ENCODE assay signal across 1 cellular context in genomic region chr11:102186836-102187235, GRCh38.
TF ChIP-seq lines count a peak whose summit lies in the region.

No MANE protein-coding gene starts in this region.

TF ChIP-seq in HepG2, 621 proteins besides CTCF, POLR2A, EP300 and RAD21 (continued from another document and continues in another):
- TF ChIP-seq ZNF646 (CRISPR knock-in tag; IDR thresholded peaks at IDR 0.05) = peak; percentile 74
- no peak for TF ChIP-seq ZZZ3 (CRISPR knock-in tag; IDR thresholded peaks at IDR 0.05; ENCODE audit: borderline replicate concordance)
- TF ChIP-seq SOX5 (CRISPR knock-in tag; IDR thresholded peaks at IDR 0.05; ENCODE audit: borderline replicate concordance) = peak; percentile 95
- no peak for TF ChIP-seq ZNF713 (CRISPR knock-in tag; IDR thresholded peaks at IDR 0.05)
- TF ChIP-seq HMG20A (CRISPR knock-in tag; IDR thresholded peaks at IDR 0.05; ENCODE audit: borderline replicate concordance) = peak; percentile 83
- TF ChIP-seq FUBP1 (CRISPR knock-in tag; IDR thresholded peaks at IDR 0.05; ENCODE audit: borderline replicate concordance) = no peak
- TF ChIP-seq HDAC1 (CRISPR knock-in tag; IDR thresholded peaks at IDR 0.05) = peak; percentile 62
- no peak for TF ChIP-seq ZXDC (CRISPR knock-in tag; IDR thresholded peaks at IDR 0.05)
- TF ChIP-seq ZBTB38 (CRISPR knock-in tag; IDR thresholded peaks at IDR 0.05) = no peak
- TF ChIP-seq AHDC1 (CRISPR knock-in tag; IDR thresholded peaks at IDR 0.05; ENCODE audit: borderline replicate concordance) = peak; percentile 77; the same call in 1 of the 2 replicates
- no peak for TF ChIP-seq DBP (CRISPR knock-in tag; IDR thresholded peaks at IDR 0.05; ENCODE audit: not compliant biosample characterization)
- TF ChIP-seq PBX2 (CRISPR knock-in tag; IDR thresholded peaks at IDR 0.05) = no peak
- no peak for TF ChIP-seq ZEB1 (IDR thresholded peaks at IDR 0.05; ENCODE audit: insufficient replicate concordance, low read depth)
- no peak for TF ChIP-seq DNMT3B (CRISPR knock-in tag; conservative IDR thresholded peaks at IDR 0.05)
- no peak for TF ChIP-seq MIER2 (CRISPR knock-in tag; IDR thresholded peaks at IDR 0.05)
- no peak for TF ChIP-seq LBX2 (CRISPR knock-in tag; IDR thresholded peaks at IDR 0.05; ENCODE audit: borderline replicate concordance)
- TF ChIP-seq PRDM10 (CRISPR knock-in tag; IDR thresholded peaks at IDR 0.05; ENCODE audit: low read depth) = no peak
- TF ChIP-seq CHD2 (IDR thresholded peaks at IDR 0.05; ENCODE audit: low read depth, low read length) = no peak
- TF ChIP-seq ARID5B (CRISPR knock-in tag; IDR thresholded peaks at IDR 0.05) = peak; percentile 89
- no peak for TF ChIP-seq ZNF224 (CRISPR knock-in tag; IDR thresholded peaks at IDR 0.05)
- no peak for TF ChIP-seq ZNF629 (CRISPR knock-in tag; conservative IDR thresholded peaks at IDR 0.05)
- no peak for TF ChIP-seq ZNF354B (CRISPR knock-in tag; IDR thresholded peaks at IDR 0.05)
